ENCODE assay signal across 1 cellular context in the genomic region with DNA sequence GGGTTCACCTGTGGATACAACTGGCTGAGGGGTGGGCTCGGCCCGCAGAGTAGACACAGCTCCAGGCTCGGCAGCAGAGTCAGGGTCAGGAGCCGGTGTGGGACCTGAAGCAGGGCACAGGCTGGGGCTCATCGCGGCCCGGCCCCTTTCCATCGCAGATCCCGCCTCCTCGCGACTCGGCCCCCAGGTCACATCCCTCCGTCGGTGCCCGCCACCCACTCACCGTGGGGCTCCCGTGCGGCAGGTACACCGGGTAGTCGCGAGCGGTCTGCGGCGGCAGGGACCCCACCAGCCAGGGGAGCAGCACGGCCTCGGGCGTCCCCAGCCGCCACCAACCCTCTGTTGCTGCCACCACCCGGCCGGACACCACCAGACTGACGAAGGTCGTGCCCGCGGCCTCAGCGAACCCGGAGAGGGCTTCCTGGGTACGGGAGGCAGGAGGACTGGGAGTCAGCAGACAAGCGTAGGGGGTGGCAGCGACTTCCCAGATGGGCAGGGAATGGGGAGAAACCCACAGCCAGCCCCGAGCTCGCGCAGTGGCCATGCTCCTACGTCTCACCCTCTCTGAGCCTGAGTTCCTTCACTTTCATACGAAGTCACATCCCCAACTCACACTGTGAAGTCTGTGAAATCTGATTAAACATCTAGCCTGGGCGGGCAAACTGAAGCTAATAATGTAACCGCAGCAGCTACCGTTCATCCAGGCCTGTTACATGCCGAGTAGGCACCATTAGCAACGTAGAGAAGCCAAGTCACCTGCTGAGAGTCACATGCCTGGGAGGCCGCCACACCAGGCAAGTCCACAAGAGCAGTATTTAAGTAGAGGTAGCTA.
TF ChIP-seq lines count a peak whose summit lies in the region.

No MANE protein-coding gene starts in this region.

TF ChIP-seq in HepG2, 621 proteins besides CTCF, POLR2A, EP300 and RAD21 (continued from another document and continues in another):
- peak; percentile 16; the same call in 1 of the 2 replicates for TF ChIP-seq DMAP1 (CRISPR knock-in tag; IDR thresholded peaks at IDR 0.05)
- TF ChIP-seq, protein P1, sequence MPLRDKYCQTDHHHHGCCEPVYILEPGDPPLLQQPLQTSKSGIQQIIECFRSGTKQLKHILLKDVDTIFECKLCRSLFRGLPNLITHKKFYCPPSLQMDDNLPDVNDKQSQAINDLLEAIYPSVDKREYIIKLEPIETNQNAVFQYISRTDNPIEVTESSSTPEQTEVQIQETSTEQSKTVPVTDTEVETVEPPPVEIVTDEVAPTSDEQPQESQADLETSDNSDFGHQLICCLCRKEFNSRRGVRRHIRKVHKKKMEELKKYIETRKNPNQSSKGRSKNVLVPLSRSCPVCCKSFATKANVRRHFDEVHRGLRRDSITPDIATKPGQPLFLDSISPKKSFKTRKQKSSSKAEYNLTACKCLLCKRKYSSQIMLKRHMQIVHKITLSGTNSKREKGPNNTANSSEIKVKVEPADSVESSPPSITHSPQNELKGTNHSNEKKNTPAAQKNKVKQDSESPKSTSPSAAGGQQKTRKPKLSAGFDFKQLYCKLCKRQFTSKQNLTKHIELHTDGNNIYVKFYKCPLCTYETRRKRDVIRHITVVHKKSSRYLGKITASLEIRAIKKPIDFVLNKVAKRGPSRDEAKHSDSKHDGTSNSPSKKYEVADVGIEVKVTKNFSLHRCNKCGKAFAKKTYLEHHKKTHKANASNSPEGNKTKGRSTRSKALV (CRISPR knock-in tag; IDR thresholded peaks at IDR 0.05), result no peak
- TF ChIP-seq, protein P2, sequence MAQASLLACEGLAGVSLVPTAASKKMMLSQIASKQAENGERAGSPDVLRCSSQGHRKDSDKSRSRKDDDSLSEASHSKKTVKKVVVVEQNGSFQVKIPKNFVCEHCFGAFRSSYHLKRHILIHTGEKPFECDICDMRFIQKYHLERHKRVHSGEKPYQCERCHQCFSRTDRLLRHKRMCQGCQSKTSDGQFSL (CRISPR knock-in tag; IDR thresholded peaks at IDR 0.05), result no peak
- no peak for TF ChIP-seq ZNF619 (CRISPR knock-in tag; IDR thresholded peaks at IDR 0.05)
- no peak for TF ChIP-seq ZNF329 (CRISPR knock-in tag; IDR thresholded peaks at IDR 0.05; ENCODE audit: low read depth)
- no peak for TF ChIP-seq CEBPG (CRISPR knock-in tag; IDR thresholded peaks at IDR 0.05)
- TF ChIP-seq ZNF207 (IDR thresholded peaks at IDR 0.05; ENCODE audit: borderline replicate concordance), result no peak
- 0 out of 2 replicates have a peak, but pooled peaks have one; percentile 14 for TF ChIP-seq ZNF598 (CRISPR knock-in tag; IDR thresholded peaks at IDR 0.05; ENCODE audit: borderline replicate concordance)
- TF ChIP-seq ZFP41 (CRISPR knock-in tag; IDR thresholded peaks at IDR 0.05; ENCODE audit: borderline replicate concordance), result peak; percentile 91; the same call in 1 of the 2 replicates
- no peak for TF ChIP-seq SCMH1 (CRISPR knock-in tag; IDR thresholded peaks at IDR 0.05; ENCODE audit: borderline replicate concordance)
- TF ChIP-seq, protein P3, sequence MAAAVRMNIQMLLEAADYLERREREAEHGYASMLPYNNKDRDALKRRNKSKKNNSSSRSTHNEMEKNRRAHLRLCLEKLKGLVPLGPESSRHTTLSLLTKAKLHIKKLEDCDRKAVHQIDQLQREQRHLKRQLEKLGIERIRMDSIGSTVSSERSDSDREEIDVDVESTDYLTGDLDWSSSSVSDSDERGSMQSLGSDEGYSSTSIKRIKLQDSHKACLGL (CRISPR knock-in tag; IDR thresholded peaks at IDR 0.05), result no peak; the same call in 1 of the 2 replicates
- TF ChIP-seq CAMTA2 (CRISPR knock-in tag; IDR thresholded peaks at IDR 0.05; ENCODE audit: borderline replicate concordance), result no peak
- TF ChIP-seq SATB2 (CRISPR knock-in tag; IDR thresholded peaks at IDR 0.05), result no peak
- 0 out of 2 replicates have a peak, but pooled peaks have one; percentile 32 for TF ChIP-seq ZNF605 (CRISPR knock-in tag; IDR thresholded peaks at IDR 0.05)
- no peak for TF ChIP-seq ONECUT2 (CRISPR knock-in tag; IDR thresholded peaks at IDR 0.05)
- TF ChIP-seq ZSCAN29 (CRISPR knock-in tag; conservative IDR thresholded peaks at IDR 0.05), result peak; percentile 26; the same call in 1 of the 2 replicates
- no peak for TF ChIP-seq RORA (CRISPR knock-in tag; IDR thresholded peaks at IDR 0.05)
- TF ChIP-seq KLF16 (CRISPR knock-in tag; IDR thresholded peaks at IDR 0.05), result peak in 1 of 2 experiments; percentile 35; a peak in 1 of 4 replicates
- TF ChIP-seq SUZ12 (IDR thresholded peaks at IDR 0.05; ENCODE audit: low read depth, low read length), result no peak
- TF ChIP-seq ATF7-NPFF (CRISPR knock-in tag; IDR thresholded peaks at IDR 0.05; ENCODE audit: low read depth), result no peak; the same call in 1 of the 2 replicates
- TF ChIP-seq ZNF143 (CRISPR knock-in tag; IDR thresholded peaks at IDR 0.05), result no peak
- TF ChIP-seq, protein P4, sequence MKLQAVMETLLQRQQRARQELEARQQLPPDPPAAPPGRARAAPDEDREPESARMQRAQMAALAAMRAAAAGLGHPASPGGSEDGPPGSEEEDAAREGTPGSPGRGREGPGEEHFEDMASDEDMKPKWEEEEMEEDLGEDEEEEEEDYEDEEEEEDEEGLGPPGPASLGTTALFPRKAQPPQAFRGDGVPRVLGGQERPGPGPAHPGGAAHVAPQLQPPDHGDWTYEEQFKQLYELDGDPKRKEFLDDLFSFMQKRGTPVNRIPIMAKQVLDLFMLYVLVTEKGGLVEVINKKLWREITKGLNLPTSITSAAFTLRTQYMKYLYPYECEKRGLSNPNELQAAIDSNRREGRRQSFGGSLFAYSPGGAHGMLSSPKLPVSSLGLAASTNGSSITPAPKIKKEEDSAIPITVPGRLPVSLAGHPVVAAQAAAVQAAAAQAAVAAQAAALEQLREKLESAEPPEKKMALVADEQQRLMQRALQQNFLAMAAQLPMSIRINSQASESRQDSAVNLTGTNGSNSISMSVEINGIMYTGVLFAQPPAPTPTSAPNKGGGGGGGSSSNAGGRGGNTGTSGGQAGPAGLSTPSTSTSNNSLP (IDR thresholded peaks at IDR 0.05; ENCODE audit: low read depth, low read length), result no peak
- TF ChIP-seq PHB2 (IDR thresholded peaks at IDR 0.05; ENCODE audit: partially characterized antibody), result no peak
- TF ChIP-seq ZNF747 (CRISPR knock-in tag; IDR thresholded peaks at IDR 0.05; ENCODE audit: borderline replicate concordance), result 0 out of 2 replicates have a peak, but pooled peaks have one; percentile 31
- TF ChIP-seq GTF2F1 (IDR thresholded peaks at IDR 0.05; ENCODE audit: low read length), result no peak
- no peak for TF ChIP-seq MIER2 (CRISPR knock-in tag; IDR thresholded peaks at IDR 0.05)
- TF ChIP-seq ZNF564 (CRISPR knock-in tag; IDR thresholded peaks at IDR 0.05), result peak; percentile 17; the same call in 1 of the 2 replicates
- TF ChIP-seq HNF4G (IDR thresholded peaks at IDR 0.05; ENCODE audit: borderline replicate concordance, low read depth, low read length), result no peak
- TF ChIP-seq HNF4G (CRISPR knock-in tag; IDR thresholded peaks at IDR 0.05; ENCODE audit: borderline replicate concordance, low read depth), result no peak
- TF ChIP-seq MAFG (CRISPR knock-in tag; IDR thresholded peaks at IDR 0.05), result no peak
- no peak for TF ChIP-seq MATR3 (CRISPR knock-in tag; IDR thresholded peaks at IDR 0.05)
- no peak for TF ChIP-seq MED13 (CRISPR knock-in tag; IDR thresholded peaks at IDR 0.05)
- TF ChIP-seq POLR2AphosphoS5 (IDR thresholded peaks at IDR 0.05; ENCODE audit: low read depth, low read length), result no peak
- no peak for TF ChIP-seq TOE1 (CRISPR knock-in tag; IDR thresholded peaks at IDR 0.05)
- TF ChIP-seq ZC3H13 (CRISPR knock-in tag; IDR thresholded peaks at IDR 0.05), result no peak
- no peak for TF ChIP-seq PCBP2 (optimal IDR thresholded peaks at IDR 0.05; ENCODE audit: low read depth, low read length, poor library complexity, severe bottlenecking)
- TF ChIP-seq, protein P5, sequence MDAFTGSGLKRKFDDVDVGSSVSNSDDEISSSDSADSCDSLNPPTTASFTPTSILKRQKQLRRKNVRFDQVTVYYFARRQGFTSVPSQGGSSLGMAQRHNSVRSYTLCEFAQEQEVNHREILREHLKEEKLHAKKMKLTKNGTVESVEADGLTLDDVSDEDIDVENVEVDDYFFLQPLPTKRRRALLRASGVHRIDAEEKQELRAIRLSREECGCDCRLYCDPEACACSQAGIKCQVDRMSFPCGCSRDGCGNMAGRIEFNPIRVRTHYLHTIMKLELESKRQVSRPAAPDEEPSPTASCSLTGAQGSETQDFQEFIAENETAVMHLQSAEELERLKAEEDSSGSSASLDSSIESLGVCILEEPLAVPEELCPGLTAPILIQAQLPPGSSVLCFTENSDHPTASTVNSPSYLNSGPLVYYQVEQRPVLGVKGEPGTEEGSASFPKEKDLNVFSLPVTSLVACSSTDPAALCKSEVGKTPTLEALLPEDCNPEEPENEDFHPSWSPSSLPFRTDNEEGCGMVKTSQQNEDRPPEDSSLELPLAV (CRISPR knock-in tag; conservative IDR thresholded peaks at IDR 0.05; ENCODE audit: low read depth), result no peak
- TF ChIP-seq SYNCRIP (IDR thresholded peaks at IDR 0.05; ENCODE audit: insufficient read depth, low read depth, low read length), result no peak
- no peak for TF ChIP-seq SALL2 (CRISPR knock-in tag; IDR thresholded peaks at IDR 0.05)
- TF ChIP-seq, protein P6, sequence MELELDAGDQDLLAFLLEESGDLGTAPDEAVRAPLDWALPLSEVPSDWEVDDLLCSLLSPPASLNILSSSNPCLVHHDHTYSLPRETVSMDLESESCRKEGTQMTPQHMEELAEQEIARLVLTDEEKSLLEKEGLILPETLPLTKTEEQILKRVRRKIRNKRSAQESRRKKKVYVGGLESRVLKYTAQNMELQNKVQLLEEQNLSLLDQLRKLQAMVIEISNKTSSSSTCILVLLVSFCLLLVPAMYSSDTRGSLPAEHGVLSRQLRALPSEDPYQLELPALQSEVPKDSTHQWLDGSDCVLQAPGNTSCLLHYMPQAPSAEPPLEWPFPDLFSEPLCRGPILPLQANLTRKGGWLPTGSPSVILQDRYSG (CRISPR knock-in tag; IDR thresholded peaks at IDR 0.05), result no peak
- peak; percentile 58; the same call in 1 of the 2 replicates for TF ChIP-seq SPEN (CRISPR knock-in tag; IDR thresholded peaks at IDR 0.05; ENCODE audit: low read depth)
- TF ChIP-seq ZNF777 (CRISPR knock-in tag; IDR thresholded peaks at IDR 0.05), result peak; percentile 45; the same call in 1 of the 2 replicates
- TF ChIP-seq, protein P7, sequence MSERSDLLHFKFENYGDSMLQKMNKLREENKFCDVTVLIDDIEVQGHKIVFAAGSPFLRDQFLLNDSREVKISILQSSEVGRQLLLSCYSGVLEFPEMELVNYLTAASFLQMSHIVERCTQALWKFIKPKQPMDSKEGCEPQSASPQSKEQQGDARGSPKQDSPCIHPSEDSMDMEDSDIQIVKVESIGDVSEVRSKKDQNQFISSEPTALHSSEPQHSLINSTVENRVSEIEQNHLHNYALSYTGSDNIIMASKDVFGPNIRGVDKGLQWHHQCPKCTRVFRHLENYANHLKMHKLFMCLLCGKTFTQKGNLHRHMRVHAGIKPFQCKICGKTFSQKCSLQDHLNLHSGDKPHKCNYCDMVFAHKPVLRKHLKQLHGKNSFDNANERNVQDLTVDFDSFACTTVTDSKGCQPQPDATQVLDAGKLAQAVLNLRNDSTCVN (CRISPR knock-in tag; IDR thresholded peaks at IDR 0.05; ENCODE audit: borderline replicate concordance), result no peak
- TF ChIP-seq, protein P8, sequence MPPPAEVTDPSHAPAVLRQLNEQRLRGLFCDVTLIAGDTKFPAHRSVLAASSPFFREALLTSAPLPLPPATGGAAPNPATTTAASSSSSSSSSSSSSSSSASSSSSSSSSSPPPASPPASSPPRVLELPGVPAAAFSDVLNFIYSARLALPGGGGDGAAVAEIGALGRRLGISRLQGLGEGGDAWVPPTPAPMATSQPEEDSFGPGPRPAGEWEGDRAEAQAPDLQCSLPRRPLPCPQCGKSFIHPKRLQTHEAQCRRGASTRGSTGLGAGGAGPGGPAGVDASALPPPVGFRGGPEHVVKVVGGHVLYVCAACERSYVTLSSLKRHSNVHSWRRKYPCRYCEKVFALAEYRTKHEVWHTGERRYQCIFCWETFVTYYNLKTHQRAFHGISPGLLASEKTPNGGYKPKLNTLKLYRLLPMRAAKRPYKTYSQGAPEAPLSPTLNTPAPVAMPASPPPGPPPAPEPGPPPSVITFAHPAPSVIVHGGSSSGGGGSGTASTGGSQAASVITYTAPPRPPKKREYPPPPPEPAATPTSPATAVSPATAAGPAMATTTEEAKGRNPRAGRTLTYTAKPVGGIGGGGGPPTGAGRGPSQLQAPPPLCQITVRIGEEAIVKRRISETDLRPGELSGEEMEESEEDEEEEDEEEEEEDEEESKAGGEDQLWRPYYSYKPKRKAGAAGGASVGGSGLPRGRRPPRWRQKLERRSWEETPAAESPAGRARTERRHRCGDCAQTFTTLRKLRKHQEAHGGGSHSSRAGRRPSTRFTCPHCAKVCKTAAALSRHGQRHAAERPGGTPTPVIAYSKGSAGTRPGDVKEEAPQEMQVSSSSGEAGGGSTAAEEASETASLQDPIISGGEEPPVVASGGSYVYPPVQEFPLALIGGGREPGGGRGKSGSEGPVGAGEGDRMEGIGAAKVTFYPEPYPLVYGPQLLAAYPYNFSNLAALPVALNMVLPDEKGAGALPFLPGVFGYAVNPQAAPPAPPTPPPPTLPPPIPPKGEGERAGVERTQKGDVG (CRISPR knock-in tag; IDR thresholded peaks at IDR 0.05; ENCODE audit: borderline replicate concordance), result peak; percentile 69; the same call in 1 of the 2 replicates
- no peak for TF ChIP-seq HNRNPUL1 (IDR thresholded peaks at IDR 0.05; ENCODE audit: low read depth, low read length)
- no peak for TF ChIP-seq ZNF160 (CRISPR knock-in tag; IDR thresholded peaks at IDR 0.05)
- TF ChIP-seq ZNF296 (CRISPR knock-in tag; conservative IDR thresholded peaks at IDR 0.05), result no peak
- TF ChIP-seq SNAPC2 (CRISPR knock-in tag; IDR thresholded peaks at IDR 0.05), result no peak; the same call in 1 of the 2 replicates
- TF ChIP-seq SNRNP70 (IDR thresholded peaks at IDR 0.05; ENCODE audit: low read depth, low read length), result no peak
- TF ChIP-seq, protein P9, sequence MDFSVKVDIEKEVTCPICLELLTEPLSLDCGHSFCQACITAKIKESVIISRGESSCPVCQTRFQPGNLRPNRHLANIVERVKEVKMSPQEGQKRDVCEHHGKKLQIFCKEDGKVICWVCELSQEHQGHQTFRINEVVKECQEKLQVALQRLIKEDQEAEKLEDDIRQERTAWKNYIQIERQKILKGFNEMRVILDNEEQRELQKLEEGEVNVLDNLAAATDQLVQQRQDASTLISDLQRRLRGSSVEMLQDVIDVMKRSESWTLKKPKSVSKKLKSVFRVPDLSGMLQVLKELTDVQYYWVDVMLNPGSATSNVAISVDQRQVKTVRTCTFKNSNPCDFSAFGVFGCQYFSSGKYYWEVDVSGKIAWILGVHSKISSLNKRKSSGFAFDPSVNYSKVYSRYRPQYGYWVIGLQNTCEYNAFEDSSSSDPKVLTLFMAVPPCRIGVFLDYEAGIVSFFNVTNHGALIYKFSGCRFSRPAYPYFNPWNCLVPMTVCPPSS (IDR thresholded peaks at IDR 0.05), result no peak
- TF ChIP-seq IRF2 (CRISPR knock-in tag; IDR thresholded peaks at IDR 0.05), result no peak
- TF ChIP-seq TCF7L2 (IDR thresholded peaks at IDR 0.05; ENCODE audit: low read depth, low read length), result no peak
- TF ChIP-seq, protein P10, sequence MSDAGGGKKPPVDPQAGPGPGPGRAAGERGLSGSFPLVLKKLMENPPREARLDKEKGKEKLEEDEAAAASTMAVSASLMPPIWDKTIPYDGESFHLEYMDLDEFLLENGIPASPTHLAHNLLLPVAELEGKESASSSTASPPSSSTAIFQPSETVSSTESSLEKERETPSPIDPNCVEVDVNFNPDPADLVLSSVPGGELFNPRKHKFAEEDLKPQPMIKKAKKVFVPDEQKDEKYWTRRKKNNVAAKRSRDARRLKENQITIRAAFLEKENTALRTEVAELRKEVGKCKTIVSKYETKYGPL (CRISPR knock-in tag; IDR thresholded peaks at IDR 0.05), result no peak
- TF ChIP-seq PHF20 (CRISPR knock-in tag; IDR thresholded peaks at IDR 0.05), result peak; percentile 21; the same call in 1 of the 2 replicates
- TF ChIP-seq FOXO1 (CRISPR knock-in tag; IDR thresholded peaks at IDR 0.05), result 0 out of 2 replicates have a peak, but pooled peaks have one; percentile 46
- TF ChIP-seq KLF15 (CRISPR knock-in tag; IDR thresholded peaks at IDR 0.05; ENCODE audit: borderline replicate concordance), result no peak
